1 cellular context compared by ENCODE assay signal in the genomic region with DNA sequence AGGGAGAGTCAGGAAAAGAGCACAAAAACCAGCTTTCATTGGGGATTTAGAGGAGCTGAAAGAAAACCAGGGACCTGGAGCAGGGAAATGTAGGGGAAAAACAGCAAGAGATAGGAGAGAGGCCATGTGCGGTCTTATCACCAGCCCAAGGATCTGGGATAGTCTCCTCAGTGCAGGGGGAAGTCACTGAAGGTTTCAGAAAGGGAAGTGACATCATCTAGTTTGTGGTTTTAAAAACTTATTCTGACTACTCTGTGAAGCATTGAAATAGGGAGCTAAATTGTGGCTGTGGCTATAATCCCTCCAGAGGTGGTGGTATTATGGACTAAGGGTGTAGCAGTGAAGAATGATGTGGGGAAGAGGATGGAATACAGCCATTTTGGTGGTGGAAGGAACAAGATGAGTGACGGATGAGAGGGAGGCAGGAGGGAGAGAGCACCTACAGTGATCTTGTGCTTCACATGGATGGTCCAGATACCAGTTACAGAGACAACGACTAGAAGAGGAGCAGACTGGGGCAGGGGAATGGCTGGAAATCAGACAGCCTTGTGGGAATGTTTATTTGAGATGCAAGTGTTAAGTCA.
TF ChIP-seq lines count a peak whose summit lies in the region.

No MANE protein-coding gene starts in this region.

TF ChIP-seq in GM12878, 131 proteins besides CTCF, POLR2A, EP300 and RAD21 (continued from another document):
- no peak for TF ChIP-seq BMI1 (IDR thresholded peaks at IDR 0.05; ENCODE audit: borderline replicate concordance)
- peak; percentile 93 for TF ChIP-seq EED (IDR thresholded peaks at IDR 0.05; ENCODE audit: low read depth)
- peak; percentile 84 for TF ChIP-seq SPI1 (IDR thresholded peaks at IDR 0.05; ENCODE audit: borderline replicate concordance, insufficient read depth, low read depth, low read length)
- 0 out of 2 replicates have a peak, but pooled peaks have one; percentile 45 for TF ChIP-seq NBN (IDR thresholded peaks at IDR 0.05)
- peak; percentile 95 for TF ChIP-seq ATF7 (IDR thresholded peaks at IDR 0.05; ENCODE audit: low read depth)
- TF ChIP-seq IKZF1 (conservative IDR thresholded peaks at IDR 0.05): peak; percentile 64
- 0 out of 2 replicates have a peak, but pooled peaks have one; percentile 33 for TF ChIP-seq DPF2 (IDR thresholded peaks at IDR 0.05)
- TF ChIP-seq, protein P1, sequence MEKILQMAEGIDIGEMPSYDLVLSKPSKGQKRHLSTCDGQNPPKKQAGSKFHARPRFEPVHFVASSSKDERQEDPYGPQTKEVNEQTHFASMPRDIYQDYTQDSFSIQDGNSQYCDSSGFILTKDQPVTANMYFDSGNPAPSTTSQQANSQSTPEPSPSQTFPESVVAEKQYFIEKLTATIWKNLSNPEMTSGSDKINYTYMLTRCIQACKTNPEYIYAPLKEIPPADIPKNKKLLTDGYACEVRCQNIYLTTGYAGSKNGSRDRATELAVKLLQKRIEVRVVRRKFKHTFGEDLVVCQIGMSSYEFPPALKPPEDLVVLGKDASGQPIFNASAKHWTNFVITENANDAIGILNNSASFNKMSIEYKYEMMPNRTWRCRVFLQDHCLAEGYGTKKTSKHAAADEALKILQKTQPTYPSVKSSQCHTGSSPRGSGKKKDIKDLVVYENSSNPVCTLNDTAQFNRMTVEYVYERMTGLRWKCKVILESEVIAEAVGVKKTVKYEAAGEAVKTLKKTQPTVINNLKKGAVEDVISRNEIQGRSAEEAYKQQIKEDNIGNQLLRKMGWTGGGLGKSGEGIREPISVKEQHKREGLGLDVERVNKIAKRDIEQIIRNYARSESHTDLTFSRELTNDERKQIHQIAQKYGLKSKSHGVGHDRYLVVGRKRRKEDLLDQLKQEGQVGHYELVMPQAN (conservative IDR thresholded peaks at IDR 0.05): no peak
- TF ChIP-seq JUNB (IDR thresholded peaks at IDR 0.05): peak; percentile 67
- TF ChIP-seq RUNX3 (IDR thresholded peaks at IDR 0.05; ENCODE audit: low read length): peak; percentile 96
- no peak for TF ChIP-seq KDM1A (IDR thresholded peaks at IDR 0.05; ENCODE audit: borderline replicate concordance)
- TF ChIP-seq EZH2 (IDR thresholded peaks at IDR 0.05; ENCODE audit: borderline replicate concordance, control insufficient read depth, low read depth, low read length): no peak
- TF ChIP-seq HDGF (IDR thresholded peaks at IDR 0.05): 0 out of 2 replicates have a peak, but pooled peaks have one; percentile 66
- TF ChIP-seq, protein P2, sequence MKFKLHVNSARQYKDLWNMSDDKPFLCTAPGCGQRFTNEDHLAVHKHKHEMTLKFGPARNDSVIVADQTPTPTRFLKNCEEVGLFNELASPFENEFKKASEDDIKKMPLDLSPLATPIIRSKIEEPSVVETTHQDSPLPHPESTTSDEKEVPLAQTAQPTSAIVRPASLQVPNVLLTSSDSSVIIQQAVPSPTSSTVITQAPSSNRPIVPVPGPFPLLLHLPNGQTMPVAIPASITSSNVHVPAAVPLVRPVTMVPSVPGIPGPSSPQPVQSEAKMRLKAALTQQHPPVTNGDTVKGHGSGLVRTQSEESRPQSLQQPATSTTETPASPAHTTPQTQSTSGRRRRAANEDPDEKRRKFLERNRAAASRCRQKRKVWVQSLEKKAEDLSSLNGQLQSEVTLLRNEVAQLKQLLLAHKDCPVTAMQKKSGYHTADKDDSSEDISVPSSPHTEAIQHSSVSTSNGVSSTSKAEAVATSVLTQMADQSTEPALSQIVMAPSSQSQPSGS (IDR thresholded peaks at IDR 0.05; ENCODE audit: low read length): peak; percentile 83
- TF ChIP-seq HDAC2 (IDR thresholded peaks at IDR 0.05): no peak
- no peak for TF ChIP-seq FOS (IDR thresholded peaks at IDR 0.05; ENCODE audit: borderline replicate concordance, extremely low read depth, insufficient read length)
- TF ChIP-seq MTA2 (IDR thresholded peaks at IDR 0.05; ENCODE audit: low read depth): peak; percentile 24; the same call in 1 of the 2 replicates
- TF ChIP-seq CHD4 (IDR thresholded peaks at IDR 0.05): no peak
- peak; percentile 77; the same call in 1 of the 2 replicates for TF ChIP-seq CBFB (IDR thresholded peaks at IDR 0.05; ENCODE audit: low read depth)
- TF ChIP-seq, protein P3, sequence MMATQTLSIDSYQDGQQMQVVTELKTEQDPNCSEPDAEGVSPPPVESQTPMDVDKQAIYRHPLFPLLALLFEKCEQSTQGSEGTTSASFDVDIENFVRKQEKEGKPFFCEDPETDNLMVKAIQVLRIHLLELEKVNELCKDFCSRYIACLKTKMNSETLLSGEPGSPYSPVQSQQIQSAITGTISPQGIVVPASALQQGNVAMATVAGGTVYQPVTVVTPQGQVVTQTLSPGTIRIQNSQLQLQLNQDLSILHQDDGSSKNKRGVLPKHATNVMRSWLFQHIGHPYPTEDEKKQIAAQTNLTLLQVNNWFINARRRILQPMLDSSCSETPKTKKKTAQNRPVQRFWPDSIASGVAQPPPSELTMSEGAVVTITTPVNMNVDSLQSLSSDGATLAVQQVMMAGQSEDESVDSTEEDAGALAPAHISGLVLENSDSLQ (IDR thresholded peaks at IDR 0.05): peak; percentile 33; the same call in 1 of the 2 replicates
- TF ChIP-seq, protein P4, sequence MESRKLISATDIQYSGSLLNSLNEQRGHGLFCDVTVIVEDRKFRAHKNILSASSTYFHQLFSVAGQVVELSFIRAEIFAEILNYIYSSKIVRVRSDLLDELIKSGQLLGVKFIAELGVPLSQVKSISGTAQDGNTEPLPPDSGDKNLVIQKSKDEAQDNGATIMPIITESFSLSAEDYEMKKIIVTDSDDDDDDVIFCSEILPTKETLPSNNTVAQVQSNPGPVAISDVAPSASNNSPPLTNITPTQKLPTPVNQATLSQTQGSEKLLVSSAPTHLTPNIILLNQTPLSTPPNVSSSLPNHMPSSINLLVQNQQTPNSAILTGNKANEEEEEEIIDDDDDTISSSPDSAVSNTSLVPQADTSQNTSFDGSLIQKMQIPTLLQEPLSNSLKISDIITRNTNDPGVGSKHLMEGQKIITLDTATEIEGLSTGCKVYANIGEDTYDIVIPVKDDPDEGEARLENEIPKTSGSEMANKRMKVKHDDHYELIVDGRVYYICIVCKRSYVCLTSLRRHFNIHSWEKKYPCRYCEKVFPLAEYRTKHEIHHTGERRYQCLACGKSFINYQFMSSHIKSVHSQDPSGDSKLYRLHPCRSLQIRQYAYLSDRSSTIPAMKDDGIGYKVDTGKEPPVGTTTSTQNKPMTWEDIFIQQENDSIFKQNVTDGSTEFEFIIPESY (IDR thresholded peaks at IDR 0.05): no peak
- peak; percentile 73 to 78 for TF ChIP-seq IKZF2 (IDR thresholded peaks at IDR 0.05)
- 0 out of 2 replicates have a peak, but pooled peaks have one; percentile 33 for TF ChIP-seq MEF2A (IDR thresholded peaks at IDR 0.05; ENCODE audit: insufficient read depth, low read depth, low read length)
